In the genomic region with DNA sequence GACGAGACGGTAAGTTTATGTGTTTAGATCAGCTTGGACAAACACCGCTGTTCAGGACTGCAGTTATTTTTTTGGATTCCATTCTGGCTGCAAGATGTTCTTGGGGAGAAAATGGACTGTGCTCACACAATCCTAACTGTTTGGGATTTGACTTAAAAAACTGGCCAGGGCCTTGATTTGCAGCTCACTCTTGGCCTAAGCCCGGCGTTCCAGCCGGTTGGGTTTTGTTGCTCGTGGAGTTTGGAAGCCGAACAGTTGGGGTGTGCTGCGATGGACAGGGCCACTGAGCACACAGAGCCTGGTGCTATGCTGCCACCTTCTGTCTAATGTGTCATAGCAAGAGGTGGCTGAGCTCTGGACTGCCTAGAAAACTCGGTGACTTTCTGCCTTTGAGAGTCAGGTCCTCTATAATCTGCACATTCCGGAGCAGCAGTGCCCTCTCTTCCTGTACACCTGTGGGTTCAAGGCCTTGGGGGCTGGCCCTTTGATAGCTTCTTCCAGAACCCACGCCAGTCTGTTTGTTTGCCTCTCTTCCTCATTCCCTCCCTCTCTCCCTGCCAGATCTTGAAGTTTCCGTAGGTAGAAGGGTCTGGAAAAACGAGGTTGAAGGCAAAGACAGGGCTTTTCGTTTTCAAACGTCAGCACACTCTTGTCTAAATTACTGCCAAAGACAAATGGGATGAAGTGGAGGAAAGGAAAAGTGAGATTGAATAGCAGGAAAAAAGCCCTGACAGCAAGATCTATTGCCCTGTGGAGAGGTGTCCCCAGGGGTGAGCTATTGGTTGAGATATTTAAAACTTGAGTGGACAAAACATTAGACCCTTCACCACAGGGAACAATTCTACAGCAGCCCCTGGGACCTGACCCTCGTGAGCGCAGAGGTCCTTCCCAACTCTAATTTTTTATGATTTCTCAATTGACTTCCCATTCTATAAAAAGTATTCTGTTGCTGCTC, we compare ENCODE assay signal across 8 cellular contexts.
A peak's percentile ranks its signal among the peaks of the same experiment; 100 is the strongest.
DNase-seq lines count a peak whose midpoint lies in the region; ATAC-seq lines count a peak whose summit lies in the region.

No MANE protein-coding gene starts in this region.

- ATAC-seq in GM18861 (IDR thresholded peaks at IDR 0.05; ENCODE audit: unreplicated experiment) (peak; percentile 81), HG03135 (IDR thresholded peaks at IDR 0.05; ENCODE audit: unreplicated experiment) (peak; percentile 88)

- DNase-seq in AG08396 (ENCODE audit: low spot score): peak; percentile 86
- DNase-seq in NCI-H510A treated with DMSO at 0.1 percent for 48 hours (lab: John Stamatoyannopoulos, UW): peak; percentile 89
- peak; percentile 30 to 33 for DNase-seq in activated CD4-positive, alpha-beta T cell treated with anti-CD3 and anti-CD28 coated beads, Interleukin-2, amount 50 U/mL, for 4 hours
- DNase-seq in effector CD8-positive, alpha-beta T cell (lab: John Stamatoyannopoulos, UW): peak; percentile 25
- DNase-seq in medulla oblongata (ENCODE audit: extremely low spot score): peak; percentile 96
- DNase-seq in stimulated activated CD8-positive, alpha-beta memory T cell treated with anti-CD3 and anti-CD28 coated beads, Interleukin-15, amount 100 ng/mL, for 1 hour (ENCODE audit: low read depth): peak; percentile 23

Comparison
In these comparisons a context has a peak if more than half of its experiments do, and no peak if none do; other contexts are left out.
1. Peak in every context shown above with its lines: DNase-seq and ATAC-seq.
2. DNase-seq: peak in every context shown above with its lines; median percentile 96 in medulla oblongata; 89 in NCI-H510A treated with DMSO at 0.1 percent for 48 hours; 86 in AG08396; 32 in activated CD4-positive, alpha-beta T cell treated with anti-CD3 and anti-CD28 coated beads, Interleukin-2, amount 50 U/mL, for 4 hours; 25 in effector CD8-positive, alpha-beta T cell; 23 in stimulated activated CD8-positive, alpha-beta memory T cell treated with anti-CD3 and anti-CD28 coated beads, Interleukin-15, amount 100 ng/mL, for 1 hour.